Comparison of ENCODE assay signal across 8 cellular contexts in the genomic region with DNA sequence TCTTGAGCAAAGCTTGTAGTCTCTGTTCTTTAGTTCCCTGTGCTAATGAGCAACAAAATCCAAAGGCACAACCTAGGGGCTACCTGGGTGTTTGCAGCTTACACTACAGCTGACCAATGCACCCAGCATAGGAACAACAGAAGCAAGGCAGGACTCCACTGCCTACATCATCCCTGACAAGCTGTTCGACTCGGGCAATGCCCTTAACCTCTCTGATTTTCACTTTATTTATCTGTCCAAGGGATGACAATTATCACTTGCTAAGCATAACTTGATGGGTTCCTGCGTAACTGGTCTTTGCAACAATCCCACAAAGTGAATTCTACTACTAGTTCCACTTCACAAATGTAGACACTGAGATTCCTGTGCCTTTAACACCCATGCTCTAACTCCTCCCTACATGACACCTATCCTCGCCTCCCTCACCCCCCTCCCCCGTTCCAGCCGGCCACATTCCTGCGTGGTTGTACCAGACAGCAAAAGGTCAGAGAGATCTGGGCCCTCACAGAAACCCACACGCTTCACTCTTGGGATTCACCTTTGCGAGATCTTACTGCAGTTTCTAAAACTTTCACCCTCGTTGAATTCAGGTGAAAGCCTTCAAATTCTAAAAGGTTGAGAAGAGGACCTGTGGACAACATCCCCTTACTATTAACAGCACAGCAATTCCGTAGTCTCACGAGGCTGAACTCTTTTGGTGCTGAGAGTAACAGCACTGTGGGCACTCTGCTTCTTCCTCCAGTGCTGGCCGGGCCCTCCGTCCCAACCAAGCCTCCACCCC. TPM values are rescaled to one million over a fixed set of nuclear protein-coding genes. Genes with fewer than 3 reads are reported as not detected.
DNase-seq lines count a peak whose midpoint lies in the region; ATAC-seq and TF ChIP-seq lines count a peak whose summit lies in the region.

No MANE protein-coding gene starts in this region.

- in situ Hi-C loops in GM18951 (cut with MboI; ENCODE audit: low sequenced_read_pairs, unreplicated experiment), result no loop called here

- H3K4me1 ChIP-seq in iPS-20b (ENCODE audit: insufficient read depth, low read length) (peaks cover 9% of the 10 kb centered on the region; the same call in 1 of the 2 replicates), spleen (peaks cover 20 to 76% (median 53%) of the 10 kb centered on the region in 6 donors)

- no peak for ATAC-seq in GM19395 (IDR thresholded peaks at IDR 0.05; ENCODE audit: unreplicated experiment)

- H3K36me3 ChIP-seq in iPS-20b (ENCODE audit: insufficient read depth, low read depth, low read length) (peaks cover 13% of the 10 kb centered on the region; the same call in 1 of the 2 replicates), spleen (peaks cover 0 to 28% (median 10%) of the 10 kb centered on the region in 6 donors)

- H3K9me3 ChIP-seq in iPS-20b (ENCODE audit: insufficient read depth, low read depth, low read length), result no peaks in the 10 kb centered on the region
- H3K9me3 ChIP-seq in spleen, result no peaks in the 10 kb centered on the region

- H3K4me3 ChIP-seq in iPS-20b (ENCODE audit: low read length) (peak overlapping the region; percentile 90), spleen (peak overlapping the region; percentile 80 to 98 (median 92))

- TF ChIP-seq CTCF in spleen (IDR thresholded peaks at IDR 0.05 in 8 of 11, conservative IDR thresholded peaks at IDR 0.05 in 3 of 11), result no peak

- DNase-seq in astrocyte of the hippocampus (ENCODE audit: low read depth, low spot score) (peak; percentile 77), spleen (peak; percentile 80), mucosa of gallbladder (ENCODE audit: low spot score) (no peak), NCI-H146 (lab: John Stamatoyannopoulos, UW) (no peak)

- 21 to 23% (median 22%) methylated on average over 14 of the region's 14 CpGs for WGBS in spleen, 5 donors

- H3K27ac ChIP-seq in iPS-20b (ENCODE audit: low read length) (no peak overlapping the region), spleen (peak overlapping the region; percentile 79 to 96 (median 94))

- H3K27me3 ChIP-seq in iPS-20b (ENCODE audit: insufficient read depth, low read length), result no peaks in the 10 kb centered on the region
- no peaks in the 10 kb centered on the region for H3K27me3 ChIP-seq in spleen (replicated peaks in 1 of 7)

- peak; percentile 35 for TF ChIP-seq POLR2A in GM18951 (IDR thresholded peaks at IDR 0.05; ENCODE audit: extremely low read depth, insufficient read depth, insufficient read length)
- no peak for TF ChIP-seq POLR2A in spleen (IDR thresholded peaks at IDR 0.05)

- intact Hi-C loops in spleen (cut with DNase I; ENCODE audit: low total_unique reads), result no loop called here

- peak overlapping the region; percentile 76; the same call in 1 of the 2 replicates for H3K9ac ChIP-seq in iPS-20b (ENCODE audit: low read depth, low read length)

TF ChIP-seq in PFSK-1, 5 proteins besides CTCF, POLR2A, EP300 and RAD21:
- 0 out of 2 replicates have a peak, but pooled peaks have one; percentile 42 for TF ChIP-seq TAF1 (IDR thresholded peaks at IDR 0.05; ENCODE audit: borderline replicate concordance, insufficient read depth, low read length)
- TF ChIP-seq SIN3A (IDR thresholded peaks at IDR 0.05; ENCODE audit: borderline replicate concordance, insufficient read depth, low read length), result no peak
- TF ChIP-seq FOXP2 (optimal IDR thresholded peaks at IDR 0.05; ENCODE audit: borderline replicate concordance, extremely low read depth, extremely low read length, insufficient read depth), result no peak
- TF ChIP-seq POLR2AphosphoS5 (IDR thresholded peaks at IDR 0.05; ENCODE audit: low read depth, low read length), result no peak; the same call in 1 of the 2 replicates
- no peak for TF ChIP-seq REST (IDR thresholded peaks at IDR 0.05; ENCODE audit: insufficient read depth in 1 of 2, low read depth in 2 of 2, low read length in 2 of 2)

RNA-seq across cellular contexts. Expression of gene IPPK, which starts 1.0 kb away (rescaled TPM):
- polyA plus RNA-seq in PFSK-1 (2012; ENCODE audit: insufficient read length, low read depth), result 9.3 TPM
- total RNA-seq in spleen, result 10 to 100 TPM in 6 of 7 donors, 1 to 10 TPM in 1; 10.0 to 14.6 (median 12.1) TPM
- polyA plus RNA-seq in spleen, result 1 to 10 TPM; 6.1 to 7.9 (median 6.4) TPM
- 7.3 TPM for total RNA-seq in mucosa of gallbladder

Comparison
In these comparisons a context has a peak if more than half of its experiments do, and no peak if none do; other contexts are left out.
1. DNase-seq: peak in astrocyte of the hippocampus (single experiment) and spleen (single experiment); none in mucosa of gallbladder (single experiment) and NCI-H146 (single experiment).